In the genomic region with DNA sequence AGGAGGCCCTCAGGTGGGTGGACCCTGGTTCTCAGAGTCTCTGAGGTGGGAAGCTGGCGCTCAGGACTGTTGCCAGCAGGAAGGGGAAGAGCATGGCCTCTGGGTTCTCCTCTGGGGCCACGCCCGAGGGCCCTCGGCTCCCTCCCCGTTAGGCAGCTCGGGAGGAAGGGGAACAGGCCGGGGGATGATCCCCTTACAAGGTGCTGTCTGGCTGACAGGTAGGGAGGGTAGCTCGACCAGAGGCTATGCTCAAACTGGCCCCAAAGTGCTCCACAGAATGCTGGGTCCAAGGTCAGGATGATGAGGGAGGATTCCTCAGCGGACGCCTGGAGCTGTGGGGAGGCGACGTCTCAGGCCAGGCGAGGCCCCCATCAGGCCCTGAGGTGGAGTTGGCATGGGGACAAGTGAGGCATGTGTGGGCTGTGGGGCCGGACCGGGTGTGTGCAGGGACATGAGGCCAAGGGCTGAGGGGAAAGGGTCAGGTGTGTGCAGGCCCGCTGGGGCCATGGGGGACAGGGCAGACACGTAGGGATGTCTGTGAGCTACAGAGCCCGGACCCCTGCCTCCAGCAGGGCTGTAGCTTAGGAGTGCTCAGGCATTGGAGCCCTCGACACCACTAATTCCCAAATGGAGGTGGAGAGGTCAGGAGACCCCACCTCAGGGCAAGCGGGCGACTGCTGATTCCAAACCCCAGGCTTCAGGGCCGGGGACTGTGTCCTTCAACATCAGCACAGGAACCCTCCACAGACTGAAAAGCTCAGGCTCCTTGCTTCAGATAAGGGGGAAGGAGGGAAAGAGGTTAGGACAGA, we compare ENCODE assay signal across 1 cellular context.
TF ChIP-seq lines count a peak whose summit lies in the region.

No MANE protein-coding gene starts in this region.

TF ChIP-seq in K562, 482 proteins besides CTCF, POLR2A, EP300 and RAD21:
- TF ChIP-seq NFATC3 (IDR thresholded peaks at IDR 0.05) (no peak), YY1 (IDR thresholded peaks at IDR 0.05; ENCODE audit: borderline replicate concordance in 1 of 3, control insufficient read depth in 1 of 3, extremely low read depth in 1 of 3, insufficient read depth in 3 of 3, insufficient read length in 1 of 3, insufficient replicate concordance in 2 of 3, low read depth in 1 of 3, low read length in 2 of 3) (no peak), DACH1 (IDR thresholded peaks at IDR 0.05; ENCODE audit: partially characterized antibody) (no peak), GABPB2 (CRISPR knock-in tag; conservative IDR thresholded peaks at IDR 0.05) (no peak), ATF1 (CRISPR knock-in tag; IDR thresholded peaks at IDR 0.05) (no peak), ATF1 (tag; IDR thresholded peaks at IDR 0.05) (no peak), ZNF354B (CRISPR knock-in tag; IDR thresholded peaks at IDR 0.05) (no peak), CBX2 (IDR thresholded peaks at IDR 0.05; ENCODE audit: insufficient read depth, low read length, poor library complexity, severe bottlenecking) (no peak), SRSF3 (IDR thresholded peaks at IDR 0.05; ENCODE audit: insufficient read depth, low read length) (no peak), ZNF778 (CRISPR knock-in tag; IDR thresholded peaks at IDR 0.05) (no peak), HCFC1 (IDR thresholded peaks at IDR 0.05; ENCODE audit: low read depth, low read length) (no peak), POLR3A (IDR thresholded peaks at IDR 0.05; ENCODE audit: borderline replicate concordance, extremely low read depth, insufficient read depth, insufficient read length) (no peak), HSF4 (CRISPR knock-in tag; IDR thresholded peaks at IDR 0.05; ENCODE audit: borderline replicate concordance) (no peak), RBM39 (optimal IDR thresholded peaks at IDR 0.05; ENCODE audit: low read depth, low read length) (no peak), RBM34 (IDR thresholded peaks at IDR 0.05; ENCODE audit: borderline replicate concordance, insufficient read depth, low read length) (no peak)
- TF ChIP-seq, protein P1, sequence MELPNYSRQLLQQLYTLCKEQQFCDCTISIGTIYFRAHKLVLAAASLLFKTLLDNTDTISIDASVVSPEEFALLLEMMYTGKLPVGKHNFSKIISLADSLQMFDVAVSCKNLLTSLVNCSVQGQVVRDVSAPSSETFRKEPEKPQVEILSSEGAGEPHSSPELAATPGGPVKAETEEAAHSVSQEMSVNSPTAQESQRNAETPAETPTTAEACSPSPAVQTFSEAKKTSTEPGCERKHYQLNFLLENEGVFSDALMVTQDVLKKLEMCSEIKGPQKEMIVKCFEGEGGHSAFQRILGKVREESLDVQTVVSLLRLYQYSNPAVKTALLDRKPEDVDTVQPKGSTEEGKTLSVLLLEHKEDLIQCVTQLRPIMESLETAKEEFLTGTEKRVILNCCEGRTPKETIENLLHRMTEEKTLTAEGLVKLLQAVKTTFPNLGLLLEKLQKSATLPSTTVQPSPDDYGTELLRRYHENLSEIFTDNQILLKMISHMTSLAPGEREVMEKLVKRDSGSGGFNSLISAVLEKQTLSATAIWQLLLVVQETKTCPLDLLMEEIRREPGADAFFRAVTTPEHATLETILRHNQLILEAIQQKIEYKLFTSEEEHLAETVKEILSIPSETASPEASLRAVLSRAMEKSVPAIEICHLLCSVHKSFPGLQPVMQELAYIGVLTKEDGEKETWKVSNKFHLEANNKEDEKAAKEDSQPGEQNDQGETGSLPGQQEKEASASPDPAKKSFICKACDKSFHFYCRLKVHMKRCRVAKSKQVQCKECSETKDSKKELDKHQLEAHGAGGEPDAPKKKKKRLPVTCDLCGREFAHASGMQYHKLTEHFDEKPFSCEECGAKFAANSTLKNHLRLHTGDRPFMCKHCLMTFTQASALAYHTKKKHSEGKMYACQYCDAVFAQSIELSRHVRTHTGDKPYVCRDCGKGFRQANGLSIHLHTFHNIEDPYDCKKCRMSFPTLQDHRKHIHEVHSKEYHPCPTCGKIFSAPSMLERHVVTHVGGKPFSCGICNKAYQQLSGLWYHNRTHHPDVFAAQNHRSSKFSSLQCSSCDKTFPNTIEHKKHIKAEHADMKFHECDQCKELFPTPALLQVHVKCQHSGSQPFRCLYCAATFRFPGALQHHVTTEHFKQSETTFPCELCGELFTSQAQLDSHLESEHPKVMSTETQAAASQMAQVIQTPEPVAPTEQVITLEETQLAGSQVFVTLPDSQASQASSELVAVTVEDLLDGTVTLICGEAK (IDR thresholded peaks at IDR 0.05) = no peak
- TF ChIP-seq, protein P1 (CRISPR knock-in tag; IDR thresholded peaks at IDR 0.05) = no peak
- TF ChIP-seq, protein P2, sequence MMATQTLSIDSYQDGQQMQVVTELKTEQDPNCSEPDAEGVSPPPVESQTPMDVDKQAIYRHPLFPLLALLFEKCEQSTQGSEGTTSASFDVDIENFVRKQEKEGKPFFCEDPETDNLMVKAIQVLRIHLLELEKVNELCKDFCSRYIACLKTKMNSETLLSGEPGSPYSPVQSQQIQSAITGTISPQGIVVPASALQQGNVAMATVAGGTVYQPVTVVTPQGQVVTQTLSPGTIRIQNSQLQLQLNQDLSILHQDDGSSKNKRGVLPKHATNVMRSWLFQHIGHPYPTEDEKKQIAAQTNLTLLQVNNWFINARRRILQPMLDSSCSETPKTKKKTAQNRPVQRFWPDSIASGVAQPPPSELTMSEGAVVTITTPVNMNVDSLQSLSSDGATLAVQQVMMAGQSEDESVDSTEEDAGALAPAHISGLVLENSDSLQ (IDR thresholded peaks at IDR 0.05) = no peak
- TF ChIP-seq, protein P3, sequence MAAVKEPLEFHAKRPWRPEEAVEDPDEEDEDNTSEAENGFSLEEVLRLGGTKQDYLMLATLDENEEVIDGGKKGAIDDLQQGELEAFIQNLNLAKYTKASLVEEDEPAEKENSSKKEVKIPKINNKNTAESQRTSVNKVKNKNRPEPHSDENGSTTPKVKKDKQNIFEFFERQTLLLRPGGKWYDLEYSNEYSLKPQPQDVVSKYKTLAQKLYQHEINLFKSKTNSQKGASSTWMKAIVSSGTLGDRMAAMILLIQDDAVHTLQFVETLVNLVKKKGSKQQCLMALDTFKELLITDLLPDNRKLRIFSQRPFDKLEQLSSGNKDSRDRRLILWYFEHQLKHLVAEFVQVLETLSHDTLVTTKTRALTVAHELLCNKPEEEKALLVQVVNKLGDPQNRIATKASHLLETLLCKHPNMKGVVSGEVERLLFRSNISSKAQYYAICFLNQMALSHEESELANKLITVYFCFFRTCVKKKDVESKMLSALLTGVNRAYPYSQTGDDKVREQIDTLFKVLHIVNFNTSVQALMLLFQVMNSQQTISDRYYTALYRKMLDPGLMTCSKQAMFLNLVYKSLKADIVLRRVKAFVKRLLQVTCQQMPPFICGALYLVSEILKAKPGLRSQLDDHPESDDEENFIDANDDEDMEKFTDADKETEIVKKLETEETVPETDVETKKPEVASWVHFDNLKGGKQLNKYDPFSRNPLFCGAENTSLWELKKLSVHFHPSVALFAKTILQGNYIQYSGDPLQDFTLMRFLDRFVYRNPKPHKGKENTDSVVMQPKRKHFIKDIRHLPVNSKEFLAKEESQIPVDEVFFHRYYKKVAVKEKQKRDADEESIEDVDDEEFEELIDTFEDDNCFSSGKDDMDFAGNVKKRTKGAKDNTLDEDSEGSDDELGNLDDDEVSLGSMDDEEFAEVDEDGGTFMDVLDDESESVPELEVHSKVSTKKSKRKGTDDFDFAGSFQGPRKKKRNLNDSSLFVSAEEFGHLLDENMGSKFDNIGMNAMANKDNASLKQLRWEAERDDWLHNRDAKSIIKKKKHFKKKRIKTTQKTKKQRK (IDR thresholded peaks at IDR 0.05; ENCODE audit: borderline replicate concordance, low read depth, low read length) = no peak
- TF ChIP-seq, protein P4, sequence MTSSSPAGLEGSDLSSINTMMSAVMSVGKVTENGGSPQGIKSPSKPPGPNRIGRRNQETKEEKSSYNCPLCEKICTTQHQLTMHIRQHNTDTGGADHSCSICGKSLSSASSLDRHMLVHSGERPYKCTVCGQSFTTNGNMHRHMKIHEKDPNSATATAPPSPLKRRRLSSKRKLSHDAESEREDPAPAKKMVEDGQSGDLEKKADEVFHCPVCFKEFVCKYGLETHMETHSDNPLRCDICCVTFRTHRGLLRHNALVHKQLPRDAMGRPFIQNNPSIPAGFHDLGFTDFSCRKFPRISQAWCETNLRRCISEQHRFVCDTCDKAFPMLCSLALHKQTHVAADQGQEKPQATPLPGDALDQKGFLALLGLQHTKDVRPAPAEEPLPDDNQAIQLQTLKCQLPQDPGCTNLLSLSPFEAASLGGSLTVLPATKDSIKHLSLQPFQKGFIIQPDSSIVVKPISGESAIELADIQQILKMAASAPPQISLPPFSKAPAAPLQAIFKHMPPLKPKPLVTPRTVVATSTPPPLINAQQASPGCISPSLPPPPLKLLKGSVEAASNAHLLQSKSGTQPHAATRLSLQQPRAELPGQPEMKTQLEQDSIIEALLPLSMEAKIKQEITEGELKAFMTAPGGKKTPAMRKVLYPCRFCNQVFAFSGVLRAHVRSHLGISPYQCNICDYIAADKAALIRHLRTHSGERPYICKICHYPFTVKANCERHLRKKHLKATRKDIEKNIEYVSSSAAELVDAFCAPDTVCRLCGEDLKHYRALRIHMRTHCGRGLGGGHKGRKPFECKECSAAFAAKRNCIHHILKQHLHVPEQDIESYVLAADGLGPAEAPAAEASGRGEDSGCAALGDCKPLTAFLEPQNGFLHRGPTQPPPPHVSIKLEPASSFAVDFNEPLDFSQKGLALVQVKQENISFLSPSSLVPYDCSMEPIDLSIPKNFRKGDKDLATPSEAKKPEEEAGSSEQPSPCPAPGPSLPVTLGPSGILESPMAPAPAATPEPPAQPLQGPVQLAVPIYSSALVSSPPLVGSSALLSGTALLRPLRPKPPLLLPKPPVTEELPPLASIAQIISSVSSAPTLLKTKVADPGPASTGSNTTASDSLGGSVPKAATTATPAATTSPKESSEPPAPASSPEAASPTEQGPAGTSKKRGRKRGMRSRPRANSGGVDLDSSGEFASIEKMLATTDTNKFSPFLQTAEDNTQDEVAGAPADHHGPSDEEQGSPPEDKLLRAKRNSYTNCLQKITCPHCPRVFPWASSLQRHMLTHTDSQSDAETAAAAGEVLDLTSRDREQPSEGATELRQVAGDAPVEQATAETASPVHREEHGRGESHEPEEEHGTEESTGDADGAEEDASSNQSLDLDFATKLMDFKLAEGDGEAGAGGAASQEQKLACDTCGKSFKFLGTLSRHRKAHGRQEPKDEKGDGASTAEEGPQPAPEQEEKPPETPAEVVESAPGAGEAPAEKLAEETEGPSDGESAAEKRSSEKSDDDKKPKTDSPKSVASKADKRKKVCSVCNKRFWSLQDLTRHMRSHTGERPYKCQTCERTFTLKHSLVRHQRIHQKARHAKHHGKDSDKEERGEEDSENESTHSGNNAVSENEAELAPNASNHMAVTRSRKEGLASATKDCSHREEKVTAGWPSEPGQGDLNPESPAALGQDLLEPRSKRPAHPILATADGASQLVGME (CRISPR knock-in tag; IDR thresholded peaks at IDR 0.05) = no peak
- TF ChIP-seq, protein P5, sequence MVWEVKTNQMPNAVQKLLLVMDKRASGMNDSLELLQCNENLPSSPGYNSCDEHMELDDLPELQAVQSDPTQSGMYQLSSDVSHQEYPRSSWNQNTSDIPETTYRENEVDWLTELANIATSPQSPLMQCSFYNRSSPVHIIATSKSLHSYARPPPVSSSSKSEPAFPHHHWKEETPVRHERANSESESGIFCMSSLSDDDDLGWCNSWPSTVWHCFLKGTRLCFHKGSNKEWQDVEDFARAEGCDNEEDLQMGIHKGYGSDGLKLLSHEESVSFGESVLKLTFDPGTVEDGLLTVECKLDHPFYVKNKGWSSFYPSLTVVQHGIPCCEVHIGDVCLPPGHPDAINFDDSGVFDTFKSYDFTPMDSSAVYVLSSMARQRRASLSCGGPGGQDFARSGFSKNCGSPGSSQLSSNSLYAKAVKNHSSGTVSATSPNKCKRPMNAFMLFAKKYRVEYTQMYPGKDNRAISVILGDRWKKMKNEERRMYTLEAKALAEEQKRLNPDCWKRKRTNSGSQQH (CRISPR knock-in tag; IDR thresholded peaks at IDR 0.05) = no peak
